Comparison of ENCODE assay signal across 21 cellular contexts in genomic region chr21:36773995-36774394, GRCh38.
"Had no signal": no experiment of that assay in that cellular context is flagged by ENCODE, and none has a peak within 500 bp of the region (broad histone marks: within the 10 kb centered on the region; RNA-seq: fewer than 3 reads in every experiment).

No MANE protein-coding gene starts in this region.

- H3K27me3 ChIP-seq: dorsolateral prefrontal cortex, esophagus squamous epithelium, gastroesophageal sphincter, ovary, thyroid gland had no signal

- H3K4me3 ChIP-seq: dorsolateral prefrontal cortex, esophagus squamous epithelium, gastroesophageal sphincter, lung, ovary, thyroid gland had no signal

- H3K9me3 Mint-ChIP-seq: effector memory CD8-positive, alpha-beta T cell; naive thymus-derived CD4-positive, alpha-beta T cell; type B pancreatic cell had no signal

- H3K36me3 ChIP-seq: esophagus squamous epithelium, gastroesophageal sphincter, ovary, thyroid gland had no signal

- DNase-seq: cortex of kidney; dorsolateral prefrontal cortex; effector memory CD8-positive, alpha-beta T cell; esophagus squamous epithelium; foreskin fibroblast; glutamatergic neuron; kidney; left cardiac atrium; left ventricle myocardium superior; mesenchymal stem cell; naive thymus-derived CD4-positive, alpha-beta T cell; ovary; right cardiac atrium; small intestine; stimulated activated CD4-positive, alpha-beta T cell treated with anti-CD3 and anti-CD28 coated beads, Interleukin-2, amount 100 ng/mL, for 48 hours; stimulated activated naive CD4-positive, alpha-beta T cell treated with Interleukin-2 at 50 U/mL for 16 hours; thyroid gland had no signal

- FAIRE-seq: kidney, small intestine, urothelium cell line had no signal

- H3K27me3 Mint-ChIP-seq: effector memory CD8-positive, alpha-beta T cell; naive thymus-derived CD4-positive, alpha-beta T cell; type B pancreatic cell had no signal

- H3K27ac Mint-ChIP-seq: effector memory CD8-positive, alpha-beta T cell; type B pancreatic cell had no signal

- H3K4me3 Mint-ChIP-seq: effector memory CD8-positive, alpha-beta T cell; naive thymus-derived CD4-positive, alpha-beta T cell; type B pancreatic cell had no signal

- H3K27ac ChIP-seq: gastroesophageal sphincter, ovary, thyroid gland had no signal

- H3K36me3 Mint-ChIP-seq: type B pancreatic cell had no signal

- H3K9me3 ChIP-seq: esophagus squamous epithelium, gastroesophageal sphincter, ovary, thyroid gland had no signal
